Comparison of ENCODE assay signal across 1 cellular context in genomic region chr11:73164803-73165542, GRCh38.
TF ChIP-seq lines count a peak whose summit lies in the region.

No MANE protein-coding gene starts in this region.

TF ChIP-seq in WTC11, 78 proteins besides CTCF, POLR2A, EP300 and RAD21 (continued from another document):
- TF ChIP-seq E2F5 (CRISPR knock-in tag; IDR thresholded peaks at IDR 0.05) (no peak), NFATC4 (CRISPR knock-in tag; IDR thresholded peaks at IDR 0.05) (no peak), ZSCAN18 (CRISPR knock-in tag; IDR thresholded peaks at IDR 0.05) (no peak), NR2C2 (CRISPR knock-in tag; IDR thresholded peaks at IDR 0.05) (no peak), GTF2I (CRISPR knock-in tag; conservative IDR thresholded peaks at IDR 0.05) (no peak), TP53 (CRISPR knock-in tag; IDR thresholded peaks at IDR 0.05) (no peak), ATF2 (CRISPR knock-in tag; IDR thresholded peaks at IDR 0.05; ENCODE audit: borderline replicate concordance, low read depth) (no peak), ZNF281 (CRISPR knock-in tag; IDR thresholded peaks at IDR 0.05) (no peak)
TF ChIP-seq in WTC11: peak in this region for 0.
